Comparison of ENCODE assay signal across 10 cellular contexts in the genomic region with DNA sequence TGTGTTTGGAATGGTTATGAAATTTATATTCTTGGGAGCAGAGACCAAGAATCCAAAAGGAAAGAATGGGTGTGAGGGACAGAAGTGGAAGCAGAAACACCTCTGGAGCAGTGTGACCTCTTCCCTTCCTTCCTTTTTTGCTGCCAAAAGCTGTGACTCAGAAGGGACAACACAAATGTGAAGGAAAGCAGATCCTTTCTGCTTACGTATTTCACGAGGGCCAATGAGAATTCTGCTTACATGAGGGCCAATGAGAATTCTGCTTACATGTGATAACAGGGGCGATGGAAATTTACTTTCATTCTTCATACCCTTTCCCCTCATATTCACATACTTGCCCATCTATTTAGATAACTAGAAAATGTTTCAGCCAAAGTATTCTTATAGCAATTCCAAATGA.
DNase-seq lines count a peak whose midpoint lies in the region; ATAC-seq and TF ChIP-seq lines count a peak whose summit lies in the region.
"Had no signal": no experiment of that assay in that cellular context is flagged by ENCODE, and none has a peak within 500 bp of the region (broad histone marks: within the 10 kb centered on the region; RNA-seq: fewer than 3 reads in every experiment).

No MANE protein-coding gene starts in this region.

- H3K9me3 ChIP-seq in fibroblast of lung (ENCODE audit: control insufficient read depth, insufficient read depth, low read depth, low read length) (no peaks in the 10 kb centered on the region), psoas muscle (peaks cover 7% of the 10 kb centered on the region)

- no peak overlapping the region for H3K4me3 Mint-ChIP-seq in activated CD4-positive, alpha-beta T cell treated with anti-CD3 and anti-CD28 coated beads for 36 hours
- H3K4me3 Mint-ChIP-seq: activated CD4-positive, alpha-beta memory T cell treated with anti-CD3 and anti-CD28 coated beads, Interleukin-2, amount 10 ng/mL, durations not matched to agents 7 days and 5 days; natural killer cell treated with Interleukin-12 subunit alpha and Interleukin-12 subunit beta and Interleukin-15 and Interleukin-18, amount 100 ng/mL, for 72 hours had no signal

- no peaks in the 10 kb centered on the region for H4K20me1 ChIP-seq in fibroblast of lung (ENCODE audit: control insufficient read depth, extremely low read depth, insufficient read depth, low read length)

- peak overlapping the region; percentile 80 for H2AFZ ChIP-seq in fibroblast of lung (ENCODE audit: low read length)

- TF ChIP-seq CTCF in GM12865 (IDR thresholded peaks at IDR 0.05; ENCODE audit: insufficient read depth, low read depth, low read length, missing control alignments), result no peak
- no peak for TF ChIP-seq CTCF in fibroblast of lung (conservative IDR thresholded peaks at IDR 0.05 in 1 of 2, IDR thresholded peaks at IDR 0.05 in 1 of 2; ENCODE audit: low read depth in 1 of 2, low read length in 2 of 2)
- TF ChIP-seq CTCF in psoas muscle (IDR thresholded peaks at IDR 0.05), result no peak

- 56 to 67% (median 59%) methylated on average over 3 of the region's 3 CpGs for WGBS in psoas muscle, 3 donors

- CTCF ChIA-PET in activated CD4-positive, alpha-beta T cell treated with anti-CD3 and anti-CD28 coated beads for 36 hours (lab: Charles Lee), result no interaction called here

- DNase-seq in GM12865 (ENCODE audit: low read depth) (peak; percentile 63), NCI-H226 (peak; percentile 57), fibroblast of lung (ENCODE audit: low read depth in 2 of 2) (peak; percentile 69 to 92), psoas muscle (no peak), putamen (ENCODE audit: low spot score) (no peak), NCI-H146 treated with DMSO at 0.1 percent for 48 hours (lab: John Stamatoyannopoulos, UW; ENCODE audit: unreplicated experiment) (no peak), amygdala (lab: John Stamatoyannopoulos, UW) (no peak)
- DNase-seq in activated CD4-positive, alpha-beta T cell treated with anti-CD3 and anti-CD28 coated beads for 36 hours, result no peak
- DNase-seq: activated CD4-positive, alpha-beta memory T cell treated with anti-CD3 and anti-CD28 coated beads, Interleukin-2, amount 10 ng/mL, durations not matched to agents 7 days and 5 days had no signal

- H3K36me3 ChIP-seq in fibroblast of lung (ENCODE audit: control insufficient read depth, insufficient read depth, low read length) (no peaks in the 10 kb centered on the region), psoas muscle (ENCODE audit: insufficient read depth in 1 of 2, low read depth in 1 of 2) (no peaks in the 10 kb centered on the region)

- no peaks in the 10 kb centered on the region for H3K9me3 Mint-ChIP-seq in activated CD4-positive, alpha-beta T cell treated with anti-CD3 and anti-CD28 coated beads for 36 hours (ENCODE audit: low read depth)
- H3K9me3 Mint-ChIP-seq: activated CD4-positive, alpha-beta memory T cell treated with anti-CD3 and anti-CD28 coated beads, Interleukin-2, amount 10 ng/mL, durations not matched to agents 7 days and 5 days had no signal

- no peak overlapping the region for H3K9ac ChIP-seq in fibroblast of lung (ENCODE audit: insufficient read depth, low read length)

- H3K4me3 ChIP-seq in GM12865 (ENCODE audit: low read depth, low read length) (peak overlapping the region; percentile 26; the same call in 1 of the 2 replicates), fibroblast of lung (replicated peaks in 1 of 4; ENCODE audit: control extremely low read depth in 1 of 4, insufficient read depth in 1 of 4, low read depth in 3 of 4, low read length in 4 of 4) (peak overlapping the region; percentile 15 to 43 (median 41)), psoas muscle (no peak overlapping the region)

- H3K27me3 Mint-ChIP-seq in activated CD4-positive, alpha-beta T cell treated with anti-CD3 and anti-CD28 coated beads for 36 hours, result peaks cover 2% of the 10 kb centered on the region
- H3K27me3 Mint-ChIP-seq: activated CD4-positive, alpha-beta memory T cell treated with anti-CD3 and anti-CD28 coated beads, Interleukin-2, amount 10 ng/mL, durations not matched to agents 7 days and 5 days; natural killer cell treated with Interleukin-12 subunit alpha and Interleukin-12 subunit beta and Interleukin-15 and Interleukin-18, amount 100 ng/mL, for 72 hours had no signal

- H3K79me2 ChIP-seq in fibroblast of lung (ENCODE audit: control insufficient read depth, insufficient read depth, low read length), result no peaks in the 10 kb centered on the region

- H3K27ac Mint-ChIP-seq in activated CD4-positive, alpha-beta T cell treated with anti-CD3 and anti-CD28 coated beads for 36 hours, result no peak overlapping the region
- H3K27ac Mint-ChIP-seq: activated CD4-positive, alpha-beta memory T cell treated with anti-CD3 and anti-CD28 coated beads, Interleukin-2, amount 10 ng/mL, durations not matched to agents 7 days and 5 days; natural killer cell treated with Interleukin-12 subunit alpha and Interleukin-12 subunit beta and Interleukin-15 and Interleukin-18, amount 100 ng/mL, for 72 hours had no signal

- H3K36me3 Mint-ChIP-seq in activated CD4-positive, alpha-beta T cell treated with anti-CD3 and anti-CD28 coated beads for 36 hours (ENCODE audit: low read depth), result no peaks in the 10 kb centered on the region
- H3K36me3 Mint-ChIP-seq: natural killer cell treated with Interleukin-12 subunit alpha and Interleukin-12 subunit beta and Interleukin-15 and Interleukin-18, amount 100 ng/mL, for 72 hours had no signal

- ATAC-seq in psoas muscle, result peak; percentile 25 to 75 (median 62)
- ATAC-seq in activated CD4-positive, alpha-beta T cell treated with anti-CD3 and anti-CD28 coated beads for 36 hours, result no peak
- ATAC-seq: natural killer cell treated with Interleukin-12 subunit alpha and Interleukin-12 subunit beta and Interleukin-15 and Interleukin-18, amount 100 ng/mL, for 72 hours had no signal

- no peaks in the 10 kb centered on the region for H3K4me1 Mint-ChIP-seq in activated CD4-positive, alpha-beta T cell treated with anti-CD3 and anti-CD28 coated beads for 36 hours
- H3K4me1 Mint-ChIP-seq: activated CD4-positive, alpha-beta memory T cell treated with anti-CD3 and anti-CD28 coated beads, Interleukin-2, amount 10 ng/mL, durations not matched to agents 7 days and 5 days had no signal

- POLR2A ChIA-PET in activated CD4-positive, alpha-beta T cell treated with anti-CD3 and anti-CD28 coated beads for 36 hours (lab: Charles Lee), result no interaction called here

- H3K4me1 ChIP-seq in fibroblast of lung (ENCODE audit: control insufficient read depth, extremely low read depth, insufficient read depth, low read length) (no peaks in the 10 kb centered on the region), psoas muscle (no peaks in the 10 kb centered on the region)

- H3K4me2 ChIP-seq in fibroblast of lung (ENCODE audit: extremely low read depth, insufficient read depth, low read length), result peak overlapping the region; percentile 63

- H3K27me3 ChIP-seq in fibroblast of lung (ENCODE audit: control insufficient read depth, insufficient read depth, low read length), result no peaks in the 10 kb centered on the region
- no peaks in the 10 kb centered on the region for H3K27me3 ChIP-seq in psoas muscle (ENCODE audit: insufficient read depth in 3 of 3, low read length in 2 of 3)

- no peak overlapping the region for H3K27ac ChIP-seq in fibroblast of lung (ENCODE audit: insufficient read depth, low read length)
- H3K27ac ChIP-seq in psoas muscle, result no peak overlapping the region

- intact Hi-C loops in psoas muscle (cut with DNase I), result no loop called here
- intact Hi-C loops in activated CD4-positive, alpha-beta T cell treated with anti-CD3 and anti-CD28 coated beads for 36 hours (cut with DNase I, micrococcal nuclease), result no loop called here

Comparison
In these comparisons a context has a peak if more than half of its experiments do, and no peak if none do; other contexts are left out.
1. DNase-seq: peak in GM12865 (single experiment), NCI-H226 (single experiment) and fibroblast of lung (2 of 2); none in psoas muscle (0 of 2), putamen (single experiment), NCI-H146 treated with DMSO at 0.1 percent for 48 hours (single experiment), activated CD4-positive, alpha-beta T cell treated with anti-CD3 and anti-CD28 coated beads for 36 hours (single experiment) and amygdala (0 of 56).